In genomic region chr6:152981989-152982767, GRCh38 we compare ENCODE assay signal across 8 cellular contexts. TPM values are rescaled to one million over a fixed set of nuclear protein-coding genes. Genes with fewer than 3 reads are reported as not detected.
DNase-seq lines count a peak whose midpoint lies in the region; ATAC-seq, FAIRE-seq and TF ChIP-seq lines count a peak whose summit lies in the region.

No MANE protein-coding gene starts in this region.

- POLR2A ChIA-PET in MCF 10A (lab: Yijun Ruan, JAX): interaction anchor here (1.0 to 5.3 kb wide), 6 partner anchors 8 to 407 kb away, joined by 3 to 100 read pairs (median 6); partner anchors contain the start of gene MTRF1L

- no TSS peak for BruUV-seq in MCF 10A (replicated peaks; lab: Mats Ljungman, UMichigan)

- H3K27ac ChIP-seq in lung (ENCODE audit: low read depth in 1 of 2, low read length in 1 of 2): no peak overlapping the region
- no peak overlapping the region for H3K27ac ChIP-seq in upper lobe of right lung

- no peak for FAIRE-seq in GM12891 (lab: Jason Lieb, UNC)

- H3K27me3 ChIP-seq in BE2C: no peaks in the 10 kb centered on the region
- no peaks in the 10 kb centered on the region for H3K27me3 ChIP-seq in lung (ENCODE audit: control insufficient read depth, insufficient read depth)
- no peaks in the 10 kb centered on the region for H3K27me3 ChIP-seq in upper lobe of right lung

- DNase-seq in BE2C (peak; percentile 63), NCI-H1092 treated with DMSO at 0.1 percent for 48 hours (lab: John Stamatoyannopoulos, UW) (peak; percentile 10), MCF 10A (ENCODE audit: unreplicated experiment) (no peak), lung (ENCODE audit: low spot score) (no peak), upper lobe of right lung (peak; percentile 63), HuH-7.5 (ENCODE audit: low spot score) (no peak), GM12891 (ENCODE audit: insufficient read length, low spot score) (no peak)

- H3K9me3 ChIP-seq in BE2C (no peaks in the 10 kb centered on the region), lung (ENCODE audit: control insufficient read depth in 2 of 2, insufficient read depth in 1 of 2, low read length in 1 of 2) (no peaks in the 10 kb centered on the region), upper lobe of right lung (no peaks in the 10 kb centered on the region)

- 4 to 9% methylated on average over 44 to 55 of the region's 55 CpGs for WGBS in lung, 2 donors

- peak overlapping the region; percentile 87 for H3K4me3 Mint-ChIP-seq in MCF 10A (ENCODE audit: unreplicated experiment)

- no peak overlapping the region for H3K27ac Mint-ChIP-seq in MCF 10A (ENCODE audit: low read depth, unreplicated experiment)

- H3K4me3 ChIP-seq in BE2C (ENCODE audit: low read depth, low read length) (peak overlapping the region; percentile 79), lung (peak overlapping the region; percentile 78), upper lobe of right lung (peak overlapping the region; percentile 94)

- no peak for TF ChIP-seq POLR2A in GM12891 (IDR thresholded peaks at IDR 0.05; ENCODE audit: low read depth, low read length)

- intact Hi-C loops in MCF 10A (cut with micrococcal nuclease) (no loop called here), upper lobe of right lung (cut with DNase I) (no loop called here)

- H3K9me3 Mint-ChIP-seq in MCF 10A (ENCODE audit: unreplicated experiment): no peaks in the 10 kb centered on the region

- no peaks in the 10 kb centered on the region; the same call in none of the 2 replicates for H3K4me1 ChIP-seq in BE2C
- H3K4me1 ChIP-seq in lung (ENCODE audit: control insufficient read depth in 2 of 2, insufficient read depth in 2 of 2, low read length in 2 of 2): peaks cover 8 to 13% of the 10 kb centered on the region in 2 donors
- peaks cover 24% of the 10 kb centered on the region for H3K4me1 ChIP-seq in upper lobe of right lung

- no peak for TF ChIP-seq CTCF in BE2C (IDR thresholded peaks at IDR 0.05; ENCODE audit: low read depth, low read length)
- TF ChIP-seq CTCF in MCF 10A (IDR thresholded peaks at IDR 0.05; ENCODE audit: unreplicated experiment): no peak
- TF ChIP-seq CTCF in lung (IDR thresholded peaks at IDR 0.05; ENCODE audit: control extremely low read depth, extremely low read depth): no peak
- TF ChIP-seq CTCF in upper lobe of right lung (IDR thresholded peaks at IDR 0.05): no peak

- H3K4me1 Mint-ChIP-seq in MCF 10A (ENCODE audit: insufficient read depth, unreplicated experiment): peaks cover 28% of the 10 kb centered on the region

- CTCF ChIA-PET in MCF 10A (lab: Yijun Ruan, JAX): no interaction called here

- peaks cover 14% of the 10 kb centered on the region for H3K36me3 Mint-ChIP-seq in MCF 10A (ENCODE audit: insufficient read depth, unreplicated experiment)

- H3K36me3 ChIP-seq in BE2C: peaks cover 55% of the 10 kb centered on the region
- peaks cover 1 to 3% of the 10 kb centered on the region in 2 donors for H3K36me3 ChIP-seq in lung (ENCODE audit: control insufficient read depth in 2 of 2, insufficient read depth in 2 of 2, low read length in 2 of 2)
- no peaks in the 10 kb centered on the region for H3K36me3 ChIP-seq in upper lobe of right lung

- no peaks in the 10 kb centered on the region for H3K27me3 Mint-ChIP-seq in MCF 10A (ENCODE audit: insufficient read depth, unreplicated experiment)

- peak; percentile 1 for ATAC-seq in GM19397 (IDR thresholded peaks at IDR 0.05; ENCODE audit: unreplicated experiment)
- no peak for ATAC-seq in lung (ENCODE audit: insufficient read depth, low FRiP score)
- ATAC-seq in upper lobe of right lung: no peak

TF ChIP-seq in GM12891, 5 proteins besides CTCF, POLR2A, EP300 and RAD21:
- TF ChIP-seq POLR2AphosphoS5 (IDR thresholded peaks at IDR 0.05; ENCODE audit: low read depth, low read length) (no peak), PAX5 (IDR thresholded peaks at IDR 0.05; ENCODE audit: insufficient read depth, low read length, severe bottlenecking) (no peak), TAF1 (IDR thresholded peaks at IDR 0.05; ENCODE audit: low read depth, low read length) (no peak), POU2F2 (IDR thresholded peaks at IDR 0.05; ENCODE audit: low read depth, low read length) (no peak), SPI1 (IDR thresholded peaks at IDR 0.05; ENCODE audit: low read depth, low read length) (no peak)

RNA-seq across cellular contexts. Expression of gene FBXO5, which starts 0.7 kb away (rescaled TPM):
- 8.9 TPM for polyA plus RNA-seq in BE2C (2012; ENCODE audit: insufficient read depth, insufficient read length, low read depth)
- total RNA-seq in MCF 10A (2022) (9.5 and 16.4 TPM in 2 replicates), lung (10 to 100 TPM in 1 of 2 donors, 1 to 10 TPM in 1; 4.2 to 10.5 TPM), upper lobe of right lung (4.9 TPM)
- polyA plus RNA-seq in lung: 1 to 10 TPM; 1.8 to 2.8 TPM
- 21.1 TPM for polyA plus RNA-seq in GM12891 (2012; ENCODE audit: low read depth, missing spikeins)

RNA-seq across cellular contexts. Expression of gene MTRF1L, which starts 20.3 kb away (rescaled TPM):
- polyA plus RNA-seq in BE2C (2012; ENCODE audit: insufficient read depth, insufficient read length, low read depth): 47.8 TPM
- total RNA-seq in MCF 10A (2022): 25.5 and 30.9 TPM in 2 replicates
- 10 to 100 TPM; 13.9 to 16.3 TPM for total RNA-seq in lung
- polyA plus RNA-seq in lung: 10 to 100 TPM in 1 of 2 donors, 1 to 10 TPM in 1; 9.4 to 10.9 TPM
- total RNA-seq in upper lobe of right lung: 17.9 TPM
- 9.6 TPM for polyA plus RNA-seq in GM12891 (2012; ENCODE audit: low read depth, missing spikeins)

Comparison
In these comparisons a context has a peak if more than half of its experiments do, and no peak if none do; other contexts are left out.
1. DNase-seq: peak in BE2C (single experiment), NCI-H1092 treated with DMSO at 0.1 percent for 48 hours (single experiment) and upper lobe of right lung (single experiment); none in MCF 10A (single experiment), lung (single experiment), HuH-7.5 (single experiment) and GM12891 (single experiment).
2. Peak in every context shown above with its lines, with median percentiles within 50 percentile points of each other: H3K4me3 ChIP-seq.